Comparison of ENCODE assay signal across 1 cellular context in genomic region chr2:2926858-2927175, GRCh38.
TF ChIP-seq lines count a peak whose summit lies in the region.

No MANE protein-coding gene starts in this region.

TF ChIP-seq in GM12878, 131 proteins besides CTCF, POLR2A, EP300 and RAD21 (continued from another document and continues in another):
- TF ChIP-seq MEF2A (IDR thresholded peaks at IDR 0.05; ENCODE audit: insufficient read depth, low read depth, low read length) = no peak
- TF ChIP-seq E2F4 (IDR thresholded peaks at IDR 0.05; ENCODE audit: low read depth, low read length) = no peak
- no peak for TF ChIP-seq NR2C2 (IDR thresholded peaks at IDR 0.05; ENCODE audit: borderline replicate concordance, control insufficient read depth, insufficient read length, low read depth)
- TF ChIP-seq ZNF217 (IDR thresholded peaks at IDR 0.05) = no peak
- no peak for TF ChIP-seq ESRRA (IDR thresholded peaks at IDR 0.05; ENCODE audit: low read length)
- no peak for TF ChIP-seq ZNF687 (IDR thresholded peaks at IDR 0.05)
- no peak for TF ChIP-seq ATF3 (IDR thresholded peaks at IDR 0.05; ENCODE audit: borderline replicate concordance, extremely low read depth, low read depth, low read length)
- TF ChIP-seq ZZZ3 (IDR thresholded peaks at IDR 0.05; ENCODE audit: control insufficient read depth, insufficient read length, low read depth) = no peak
- peak; percentile 24; the same call in 1 of the 2 replicates for TF ChIP-seq RUNX3 (IDR thresholded peaks at IDR 0.05; ENCODE audit: low read length)
- no peak for TF ChIP-seq EGR1 (IDR thresholded peaks at IDR 0.05; ENCODE audit: borderline replicate concordance in 1 of 2, low read depth in 2 of 2, low read length in 2 of 2)
- no peak for TF ChIP-seq KLF5 (IDR thresholded peaks at IDR 0.05; ENCODE audit: partially characterized antibody)
- TF ChIP-seq ATF7 (IDR thresholded peaks at IDR 0.05; ENCODE audit: low read depth) = peak; percentile 69; the same call in 1 of the 2 replicates
- no peak for TF ChIP-seq TCF3 (IDR thresholded peaks at IDR 0.05; ENCODE audit: borderline replicate concordance, insufficient read depth, low read depth, low read length)
- TF ChIP-seq PRDM15 (CRISPR knock-in tag; IDR thresholded peaks at IDR 0.05) = no peak
- TF ChIP-seq RB1 (IDR thresholded peaks at IDR 0.05; ENCODE audit: borderline replicate concordance) = no peak
- no peak for TF ChIP-seq RBBP5 (conservative IDR thresholded peaks at IDR 0.05)
- TF ChIP-seq CUX1 (IDR thresholded peaks at IDR 0.05; ENCODE audit: insufficient replicate concordance, low read depth, low read length) = no peak
- TF ChIP-seq JUNB (IDR thresholded peaks at IDR 0.05) = peak; percentile 43; the same call in 1 of the 2 replicates
- no peak for TF ChIP-seq YBX1 (IDR thresholded peaks at IDR 0.05)
- TF ChIP-seq NFXL1 (IDR thresholded peaks at IDR 0.05; ENCODE audit: borderline replicate concordance) = no peak
- TF ChIP-seq NBN (IDR thresholded peaks at IDR 0.05) = no peak
- TF ChIP-seq ZNF384 (IDR thresholded peaks at IDR 0.05; ENCODE audit: borderline replicate concordance, low read depth, low read length) = no peak
- no peak for TF ChIP-seq BCL3 (IDR thresholded peaks at IDR 0.05; ENCODE audit: borderline replicate concordance, insufficient read depth, low read depth, low read length, poor library complexity, severe bottlenecking)
- no peak for TF ChIP-seq SP1 (IDR thresholded peaks at IDR 0.05; ENCODE audit: low read depth, low read length)
- no peak for TF ChIP-seq CBFB (IDR thresholded peaks at IDR 0.05; ENCODE audit: low read depth)
- no peak for TF ChIP-seq MLLT1 (IDR thresholded peaks at IDR 0.05)
- TF ChIP-seq EED (IDR thresholded peaks at IDR 0.05; ENCODE audit: low read depth) = 0 out of 2 replicates have a peak, but pooled peaks have one; percentile 34
- peak; percentile 71; the same call in 1 of the 2 replicates for TF ChIP-seq NFIC (IDR thresholded peaks at IDR 0.05; ENCODE audit: low read depth, low read length)
- TF ChIP-seq CHD4 (IDR thresholded peaks at IDR 0.05) = no peak
- no peak; the same call in 1 of the 2 replicates for TF ChIP-seq RELB (IDR thresholded peaks at IDR 0.05; ENCODE audit: low read depth)
- no peak for TF ChIP-seq E4F1 (IDR thresholded peaks at IDR 0.05; ENCODE audit: borderline replicate concordance, partially characterized antibody)
- no peak for TF ChIP-seq SMAD5 (IDR thresholded peaks at IDR 0.05; ENCODE audit: low read depth)
- no peak for TF ChIP-seq TARDBP (IDR thresholded peaks at IDR 0.05; ENCODE audit: borderline replicate concordance)
- TF ChIP-seq MYC (IDR thresholded peaks at IDR 0.05; ENCODE audit: insufficient read depth, insufficient read length, insufficient replicate concordance, low read length, severe bottlenecking) = no peak
- 0 out of 2 replicates have a peak, but pooled peaks have one; percentile 17 for TF ChIP-seq IRF4 (IDR thresholded peaks at IDR 0.05; ENCODE audit: low read depth, low read length)
- TF ChIP-seq SMC3 (IDR thresholded peaks at IDR 0.05; ENCODE audit: borderline replicate concordance, low read length) = no peak
